8 cellular contexts compared by ENCODE assay signal in the genomic region with DNA sequence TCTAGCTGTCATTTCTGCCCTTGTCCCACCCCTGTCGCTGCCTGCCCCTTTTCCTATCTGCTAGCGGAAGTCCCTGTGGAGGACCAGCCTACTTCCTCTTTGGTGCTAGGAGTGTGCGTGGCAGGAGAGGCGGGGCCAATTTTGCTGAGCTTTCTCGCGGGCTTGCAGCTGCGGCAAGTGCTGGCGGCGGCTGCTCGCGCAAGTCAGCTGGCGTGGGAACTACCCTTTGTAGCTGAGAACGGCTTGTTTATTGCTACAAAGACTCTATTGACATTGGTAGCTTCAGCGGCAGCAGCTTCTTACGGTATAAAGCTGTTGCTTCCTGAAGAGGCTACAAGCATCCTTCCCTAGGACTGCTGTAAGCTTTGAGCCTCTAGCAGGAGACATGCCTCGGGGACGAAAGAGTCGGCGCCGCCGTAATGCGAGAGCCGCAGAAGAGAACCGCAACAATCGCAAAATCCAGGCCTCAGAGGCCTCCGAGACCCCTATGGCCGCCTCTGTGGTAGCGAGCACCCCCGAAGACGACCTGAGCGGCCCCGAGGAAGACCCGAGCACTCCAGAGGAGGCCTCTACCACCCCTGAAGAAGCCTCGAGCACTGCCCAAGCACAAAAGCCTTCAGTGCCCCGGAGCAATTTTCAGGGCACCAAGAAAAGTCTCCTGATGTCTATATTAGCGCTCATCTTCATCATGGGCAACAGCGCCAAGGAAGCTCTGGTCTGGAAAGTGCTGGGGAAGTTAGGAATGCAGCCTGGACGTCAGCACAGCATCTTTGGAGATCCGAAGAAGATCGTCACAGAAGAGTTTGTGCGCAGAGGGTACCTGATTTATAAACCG. TPM values are rescaled to one million over a fixed set of nuclear protein-coding genes. Genes with fewer than 3 reads are reported as not detected.
DNase-seq lines count a peak whose midpoint lies in the region; ATAC-seq and TF ChIP-seq lines count a peak whose summit lies in the region.

A gene with protein sequence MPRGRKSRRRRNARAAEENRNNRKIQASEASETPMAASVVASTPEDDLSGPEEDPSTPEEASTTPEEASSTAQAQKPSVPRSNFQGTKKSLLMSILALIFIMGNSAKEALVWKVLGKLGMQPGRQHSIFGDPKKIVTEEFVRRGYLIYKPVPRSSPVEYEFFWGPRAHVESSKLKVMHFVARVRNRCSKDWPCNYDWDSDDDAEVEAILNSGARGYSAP (plus strand): TSS at position 138 of the 835 bp plus-strand sequence. CDS start 248 bp downstream, at position 386.

- H3K9me3 ChIP-seq in HUES48 (ENCODE audit: control insufficient read depth, insufficient read depth, low read length), result peaks cover 38% of the 10 kb centered on the region

- H3K27ac Mint-ChIP-seq in nephron, result peak within 1 kb of the TSS; percentile 94 to 98 (median 96)

- H3K27ac ChIP-seq in HUES48 (ENCODE audit: low read depth, low read length), result no peak within 1 kb of the TSS

- no peak for TF ChIP-seq CTCF in fibroblast of the aortic adventitia (IDR thresholded peaks at IDR 0.05; ENCODE audit: insufficient read depth, low read length)
- no peak for TF ChIP-seq CTCF in nephron (IDR thresholded peaks at IDR 0.05; ENCODE audit: unreplicated experiment in 3 of 3)

- H3K36me3 ChIP-seq in HUES48 (ENCODE audit: control insufficient read depth, insufficient read depth, low read length), result no peaks in the 10 kb centered on the region

- H3K4me3 ChIP-seq in HUES48 (ENCODE audit: low read depth, low read length) (peak within 1 kb of the TSS; percentile 77), fibroblast of the aortic adventitia (ENCODE audit: low read depth, low read length) (peak within 1 kb of the TSS; percentile 76)

- H3K36me3 Mint-ChIP-seq in nephron (ENCODE audit: low read depth), result no peaks in the 10 kb centered on the region

- H3K27me3 Mint-ChIP-seq in nephron (ENCODE audit: low read depth), result peaks cover 2% of the 10 kb centered on the region

- no peaks in the 10 kb centered on the region for H3K27me3 ChIP-seq in HUES48 (ENCODE audit: control insufficient read depth, insufficient read depth, low read length)

- peaks cover 15% of the 10 kb centered on the region for H3K4me1 Mint-ChIP-seq in nephron

- H3K9ac ChIP-seq in HUES48 (ENCODE audit: low read depth, low read length), result 0 out of 2 replicates have a peak within 1 kb of the TSS, but pooled peaks have one; percentile 39

- H3K9me3 Mint-ChIP-seq in nephron, result peaks cover 2% of the 10 kb centered on the region

- H3K4me1 ChIP-seq in HUES48 (ENCODE audit: control insufficient read depth, insufficient read depth, low read length), result no peaks in the 10 kb centered on the region

- H3K4me3 Mint-ChIP-seq in nephron, result peak within 1 kb of the TSS; percentile 92 to 99 (median 99)

- peak; percentile 92 for ATAC-seq in GM21367 (IDR thresholded peaks at IDR 0.05; ENCODE audit: unreplicated experiment)
- peak; percentile 99 for ATAC-seq in stimulated activated naive CD8-positive, alpha-beta T cell treated with anti-CD3 and anti-CD28 coated beads, Interleukin-15, Interleukin-2, amounts not matched to agents 100 U/mL and 50 U/mL, for 24 hours

- DNase-seq in D341Med (ENCODE audit: low spot score), result peak; percentile 81
- DNase-seq in SIG-M5 (lab: John Stamatoyannopoulos, UW), result peak; percentile 50
- peak; percentile 91 for DNase-seq in activated effector memory CD4-positive, alpha-beta T cell treated with anti-CD3 and anti-CD28 coated beads, Interleukin-2, amount 50 U/mL, for 16 hours
- peak; percentile 77 for DNase-seq in fibroblast of the aortic adventitia (ENCODE audit: low read depth)
- DNase-seq in stimulated activated naive CD8-positive, alpha-beta T cell treated with anti-CD3 and anti-CD28 coated beads, Interleukin-15, Interleukin-2, amounts not matched to agents 100 U/mL and 50 U/mL, for 24 hours, result peak; percentile 73

RNA-seq across cellular contexts. Expression of the gene that starts here (rescaled TPM):
- total RNA-seq in fibroblast of the aortic adventitia (ENCODE audit: low replicate concordance), result 11.4 and 26.1 TPM in 2 replicates
